Comparison of ENCODE assay signal across 8 cellular contexts in the genomic region with DNA sequence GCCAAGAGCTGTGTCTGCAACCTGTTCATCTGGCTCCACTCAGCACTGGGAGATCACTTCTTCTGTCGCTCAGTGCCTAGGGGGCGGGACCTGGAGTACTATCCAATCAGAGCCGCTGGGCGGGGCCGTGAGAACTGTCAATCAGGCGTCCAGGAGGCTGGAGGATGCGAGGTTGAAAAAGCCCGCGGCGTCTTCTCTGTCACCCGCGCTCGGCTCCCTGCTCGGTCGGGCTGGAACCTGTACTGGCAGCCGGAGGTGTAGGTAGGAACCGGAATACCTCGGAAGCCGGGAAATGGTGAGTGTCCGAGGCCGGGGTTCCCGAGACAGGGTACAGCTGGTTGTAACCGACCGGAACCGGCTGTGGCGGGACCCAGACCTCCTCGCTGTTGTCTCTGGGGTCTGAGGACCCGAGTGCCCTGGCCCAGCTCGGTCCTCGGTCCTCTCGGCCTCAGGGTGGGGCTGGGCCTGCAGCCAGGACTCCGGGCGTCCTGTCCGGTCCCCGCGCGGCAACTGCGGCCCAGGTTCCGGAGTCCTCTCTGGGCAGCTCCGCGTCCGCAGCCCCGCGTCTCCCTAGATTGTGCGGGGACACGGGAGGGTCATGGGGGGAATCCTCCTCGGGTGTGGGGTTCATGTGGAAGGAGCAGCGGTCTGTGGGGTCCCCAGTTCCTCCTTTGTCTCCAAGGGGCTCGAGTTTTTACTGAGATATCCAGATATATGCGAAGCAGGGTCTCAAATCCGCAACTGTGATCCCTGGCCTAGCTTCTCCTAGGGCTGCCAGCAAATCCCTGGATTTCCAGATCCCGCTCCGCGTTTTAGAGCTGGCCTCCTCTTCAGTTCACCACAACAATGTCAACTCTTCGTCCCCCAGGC. TPM values are rescaled to one million over a fixed set of nuclear protein-coding genes. Genes with fewer than 3 reads are reported as not detected.
DNase-seq lines count a peak whose midpoint lies in the region; ATAC-seq and TF ChIP-seq lines count a peak whose summit lies in the region.

No MANE protein-coding gene starts in this region.

- peaks cover 10% of the 10 kb centered on the region for H3K79me2 ChIP-seq in hepatocyte

- peak overlapping the region; percentile 86 for H2AFZ ChIP-seq in hepatocyte

- H3K9me3 ChIP-seq in hepatocyte (ENCODE audit: low read depth): no peaks in the 10 kb centered on the region

- H3K4me2 ChIP-seq in hepatocyte: peak overlapping the region; percentile 96

- WGBS in hepatocyte (ENCODE audit: low lambda C conversion rate, missing lambda C conversion rate): 1% methylated on average over 55 of the region's 55 CpGs

- TF ChIP-seq CTCF in GM12864 (IDR thresholded peaks at IDR 0.05; ENCODE audit: low read depth, low read length, missing control alignments): no peak
- TF ChIP-seq CTCF in astrocyte of the cerebellum (IDR thresholded peaks at IDR 0.05; ENCODE audit: low read depth, low read length, missing control alignments): no peak
- no peak for TF ChIP-seq CTCF in hepatocyte (IDR thresholded peaks at IDR 0.05; ENCODE audit: poor library complexity)

- H3K27ac ChIP-seq in hepatocyte: peak overlapping the region; percentile 78

- H3K4me3 ChIP-seq in GM12864 (ENCODE audit: low read depth, low read length) (peak overlapping the region; percentile 69), astrocyte of the cerebellum (ENCODE audit: low read depth, low read length) (peak overlapping the region; percentile 78), hepatocyte (peak overlapping the region; percentile 72)

- peaks cover 2% of the 10 kb centered on the region for H3K4me1 ChIP-seq in hepatocyte (ENCODE audit: insufficient read depth)

- ATAC-seq in HG02852 (IDR thresholded peaks at IDR 0.05; ENCODE audit: unreplicated experiment) (peak; percentile 98), HG03025 (IDR thresholded peaks at IDR 0.05; ENCODE audit: low FRiP score, unreplicated experiment) (no peak)

- no peaks in the 10 kb centered on the region for H3K36me3 ChIP-seq in hepatocyte (replicated peaks; ENCODE audit: insufficient read depth, low read depth)

- H3K27me3 ChIP-seq in hepatocyte: no peaks in the 10 kb centered on the region

- no peaks in the 10 kb centered on the region for H3K9me2 ChIP-seq in hepatocyte (replicated peaks; ENCODE audit: insufficient read depth)

- H4K20me1 ChIP-seq in hepatocyte (ENCODE audit: insufficient read depth, poor library complexity, severe bottlenecking): no peaks in the 10 kb centered on the region

- DNase-seq in GM12864 (ENCODE audit: low read depth) (peak; percentile 82), NCI-H146 (lab: John Stamatoyannopoulos, UW) (peak; percentile 99), T-helper 22 cell (ENCODE audit: low read depth) (peak; percentile 50), astrocyte of the cerebellum (ENCODE audit: low read depth) (peak; percentile 76), hepatocyte (ENCODE audit: low spot score) (peak; percentile 99), renal cortical epithelial cell (ENCODE audit: low read depth) (peak; percentile 87)

- in situ Hi-C loops in astrocyte of the cerebellum (cut with HindIII; ENCODE audit: low sequenced_read_pairs): no loop called here

RNA-seq across cellular contexts. Expression of a gene that starts 42.6 kb away (rescaled TPM):
- 20.7 and 21.2 TPM in 2 replicates for total RNA-seq in hepatocyte
- polyA plus RNA-seq in hepatocyte: 7.8 and 12.5 TPM in 2 replicates
- total RNA-seq in renal cortical epithelial cell: 34.0 and 38.3 TPM in 2 replicates
